ENCODE assay signal across 21 cellular contexts in the genomic region with DNA sequence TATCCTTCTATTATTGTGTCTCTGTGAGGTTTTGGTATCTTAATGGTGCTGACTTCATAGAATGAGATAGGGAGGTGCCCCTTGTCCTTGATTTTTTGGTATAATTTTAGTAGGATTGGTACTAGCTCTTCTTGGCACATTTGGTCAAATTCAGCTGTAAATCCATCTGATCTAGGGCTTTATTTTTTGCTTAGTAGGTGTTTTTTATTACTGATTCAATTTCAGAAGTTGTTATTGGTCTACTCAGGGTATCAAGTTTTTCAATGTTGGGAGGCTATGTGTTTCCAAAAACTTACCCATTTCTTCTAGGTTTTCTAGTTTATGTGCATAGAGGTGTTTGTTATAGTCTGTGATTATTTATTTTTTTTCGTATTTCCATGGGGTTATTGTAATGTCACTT.
A peak's percentile ranks its signal among the peaks of the same experiment; 100 is the strongest.
DNase-seq lines count a peak whose midpoint lies in the region; ATAC-seq, FAIRE-seq and TF ChIP-seq lines count a peak whose summit lies in the region.
"Had no signal": no experiment of that assay in that cellular context is flagged by ENCODE, and none has a peak within 500 bp of the region (broad histone marks: within the 10 kb centered on the region; RNA-seq: fewer than 3 reads in every experiment).

No MANE protein-coding gene starts in this region.

- H3K4me3 ChIP-seq in HepG2 (replicated peaks in 1 of 3; ENCODE audit: insufficient read depth in 1 of 3, low read depth in 2 of 3, low read length in 3 of 3) (no peak overlapping the region), right lobe of liver (no peak overlapping the region), astrocyte (ENCODE audit: insufficient read depth, low read depth, low read length) (no peak overlapping the region)
- H3K4me3 ChIP-seq: BLaER1 had no signal

- no peaks in the 10 kb centered on the region for H3K9me3 Mint-ChIP-seq in astrocyte (ENCODE audit: unreplicated experiment)
- H3K9me3 Mint-ChIP-seq in activated naive CD4-positive, alpha-beta T cell treated with anti-CD3 and anti-CD28 coated beads, Interleukin-2, amount 50 U/mL, for 72 hours: no peaks in the 10 kb centered on the region
- H3K9me3 Mint-ChIP-seq: CD4-positive, alpha-beta memory T cell; CD4-positive, CD25-positive, alpha-beta regulatory T cell; CD8-positive, alpha-beta memory T cell had no signal

- 21% methylated on average over 1 of the region's 1 CpG for WGBS in HepG2 (ENCODE audit: low lambda C conversion rate)
- WGBS in right lobe of liver (ENCODE audit: insufficient coverage, low coverage, low lambda C conversion rate, missing lambda C conversion rate): 43% methylated on average over 1 of the region's 1 CpG

- H3K9me3 ChIP-seq in HepG2 (ENCODE audit: low read length): no peaks in the 10 kb centered on the region
- H3K9me3 ChIP-seq in right lobe of liver: no peaks in the 10 kb centered on the region
- no peaks in the 10 kb centered on the region for H3K9me3 ChIP-seq in astrocyte (ENCODE audit: insufficient read depth, low read depth, low read length)
- H3K9me3 ChIP-seq: BE2C, BLaER1 had no signal

- H3K27me3 ChIP-seq in HepG2 (ENCODE audit: control insufficient read depth in 1 of 2, insufficient read depth in 2 of 2, low read length in 2 of 2): no peaks in the 10 kb centered on the region
- no peaks in the 10 kb centered on the region for H3K27me3 ChIP-seq in right lobe of liver
- no peaks in the 10 kb centered on the region for H3K27me3 ChIP-seq in astrocyte (ENCODE audit: insufficient read depth, low read length)
- H3K27me3 ChIP-seq: BE2C had no signal

- H3K4me1 ChIP-seq in HepG2 (ENCODE audit: insufficient read depth, low read length) (no peaks in the 10 kb centered on the region), right lobe of liver (no peaks in the 10 kb centered on the region), astrocyte (ENCODE audit: insufficient read depth, low read length) (no peaks in the 10 kb centered on the region)
- H3K4me1 ChIP-seq: BE2C had no signal

- H3K4me3 Mint-ChIP-seq in astrocyte (ENCODE audit: unreplicated experiment): no peak overlapping the region
- H3K4me3 Mint-ChIP-seq: CD14-positive monocyte; CD4-positive, alpha-beta memory T cell; CD4-positive, CD25-positive, alpha-beta regulatory T cell; CD8-positive, alpha-beta memory T cell had no signal

- H3K27ac Mint-ChIP-seq in astrocyte (ENCODE audit: unreplicated experiment): no peak overlapping the region
- H3K27ac Mint-ChIP-seq in activated naive CD4-positive, alpha-beta T cell treated with anti-CD3 and anti-CD28 coated beads, Interleukin-2, amount 50 U/mL, for 72 hours: no peak overlapping the region
- H3K27ac Mint-ChIP-seq: CD4-positive, alpha-beta memory T cell; CD8-positive, alpha-beta memory T cell had no signal

- H3K36me3 ChIP-seq in HepG2 (replicated peaks in 1 of 2; ENCODE audit: control insufficient read depth in 1 of 2, insufficient read depth in 2 of 2, low read length in 2 of 2) (no peaks in the 10 kb centered on the region), right lobe of liver (no peaks in the 10 kb centered on the region), astrocyte (ENCODE audit: insufficient read depth, low read length) (no peaks in the 10 kb centered on the region)
- H3K36me3 ChIP-seq: BE2C, BLaER1 had no signal

- CTCF ChIA-PET in HepG2 (lab: Yijun Ruan, JAX; ENCODE audit: low intra/inter-chr PET ratio, low total read pairs): no interaction called here

- no peak for TF ChIP-seq RAD21 in HepG2 (CRISPR knock-in tag; IDR thresholded peaks at IDR 0.05)

- H3K9ac ChIP-seq in HepG2 (ENCODE audit: insufficient read depth, low read depth, low read length): no peak overlapping the region
- no peak overlapping the region for H3K9ac ChIP-seq in astrocyte (ENCODE audit: low read length)
- H3K9ac ChIP-seq: BLaER1 had no signal

- H3K27me3 Mint-ChIP-seq in astrocyte (ENCODE audit: low read depth, unreplicated experiment): no peaks in the 10 kb centered on the region
- H3K27me3 Mint-ChIP-seq: CD4-positive, alpha-beta memory T cell; CD4-positive, CD25-positive, alpha-beta regulatory T cell; CD8-positive, alpha-beta memory T cell had no signal

- H2AFZ ChIP-seq in HepG2 (ENCODE audit: low read length): no peak overlapping the region
- no peak overlapping the region for H2AFZ ChIP-seq in astrocyte (ENCODE audit: low read depth, low read length)

- DNase-seq in HepG2 (ENCODE audit: low spot score) (no peak), right lobe of liver (no peak), GM18507 (ENCODE audit: extremely low spot score, insufficient read length, low read depth) (no peak), astrocyte (ENCODE audit: low read depth) (no peak), GM13977 (ENCODE audit: low spot score) (no peak)
- no peak for DNase-seq in activated naive CD4-positive, alpha-beta T cell treated with anti-CD3 and anti-CD28 coated beads, Interleukin-2, amount 50 U/mL, for 72 hours (ENCODE audit: low spot score in 2 of 2)
- no peak for DNase-seq in stimulated activated naive CD4-positive, alpha-beta T cell treated with Interleukin-2 at 50 U/mL for 16 hours (lab: John Stamatoyannopoulos, UW)
- DNase-seq: ACHN; BE2C; C1 segment of cervical spinal cord; CD4-positive, alpha-beta memory T cell; CD4-positive, CD25-positive, alpha-beta regulatory T cell; CD8-positive, alpha-beta memory T cell; COR-L47; DMS79 treated with DMSO at 0.1 percent for 48 hours had no signal

- peaks cover 3% of the 10 kb centered on the region for H3K4me1 Mint-ChIP-seq in astrocyte (ENCODE audit: low read depth, unreplicated experiment)

- in situ Hi-C loops in HepG2 (cut with HindIII; ENCODE audit: extremely low pct_ligation_motif_present, low pct_unique_long_range_greater_than_20kb) (no loop called here), GM13977 (cut with MboI; ENCODE audit: low pct_unique_long_range_greater_than_20kb, low sequenced_read_pairs, unreplicated experiment) (no loop called here)

- TF ChIP-seq EP300 in HepG2 (IDR thresholded peaks at IDR 0.05; ENCODE audit: low read depth in 2 of 2, low read length in 2 of 2) (no peak), HepG2 (CRISPR knock-in tag; IDR thresholded peaks at IDR 0.05; ENCODE audit: borderline replicate concordance) (no peak)

- TF ChIP-seq CTCF in HepG2 (CRISPR knock-in tag; IDR thresholded peaks at IDR 0.05) (no peak), right lobe of liver (IDR thresholded peaks at IDR 0.05) (no peak), astrocyte (IDR thresholded peaks at IDR 0.05; ENCODE audit: insufficient read depth, low read depth, low read length) (no peak), GM13977 (IDR thresholded peaks at IDR 0.05; ENCODE audit: extremely low read depth, insufficient read depth, missing control alignments) (no peak)

- FAIRE-seq in HepG2 (lab: Jason Lieb, UNC) (no peak), GM18507 (lab: Jason Lieb, UNC) (peak; percentile 72), astrocyte (lab: Jason Lieb, UNC) (peak; percentile 94), colon (lab: Jason Lieb, UNC) (peak; percentile 58)
- FAIRE-seq: G401.6, GM12891 had no signal

- intact Hi-C loops in HepG2 (cut with micrococcal nuclease; ENCODE audit: unreplicated experiment) (no loop called here), right lobe of liver (cut with DNase I) (no loop called here)

- BruUV-seq in HepG2 (replicated peaks; lab: Mats Ljungman, UMichigan): no TSS peak

- H3K27ac ChIP-seq in HepG2 (ENCODE audit: extremely low read length, insufficient read depth, low read length): no peak overlapping the region
- no peak overlapping the region for H3K27ac ChIP-seq in right lobe of liver
- H3K27ac ChIP-seq in astrocyte (ENCODE audit: low read depth, low read length): no peak overlapping the region
- H3K27ac ChIP-seq: 22Rv1, BLaER1 had no signal

- H3K79me2 ChIP-seq in HepG2 (ENCODE audit: insufficient read depth, low read length) (no peaks in the 10 kb centered on the region), astrocyte (ENCODE audit: insufficient read depth, low read length) (no peaks in the 10 kb centered on the region)

- H4K20me1 ChIP-seq in HepG2 (ENCODE audit: insufficient read depth, low read length) (no peaks in the 10 kb centered on the region), astrocyte (ENCODE audit: insufficient read depth, low read length) (no peaks in the 10 kb centered on the region)
- H4K20me1 ChIP-seq: BLaER1 had no signal

- H3K4me2 ChIP-seq in HepG2 (ENCODE audit: low read depth, low read length) (no peak overlapping the region), astrocyte (ENCODE audit: low read length) (no peak overlapping the region)
- H3K4me2 ChIP-seq: BLaER1 had no signal

- no peak for ATAC-seq in HepG2
- no peak for ATAC-seq in right lobe of liver
- ATAC-seq in activated naive CD4-positive, alpha-beta T cell treated with anti-CD3 and anti-CD28 coated beads, Interleukin-2, amount 50 U/mL, for 72 hours: no peak

- TF ChIP-seq POLR2A in HepG2 (IDR thresholded peaks at IDR 0.05; ENCODE audit: insufficient read depth in 1 of 2, low read depth in 2 of 2, low read length in 2 of 2): no peak
- TF ChIP-seq POLR2A in right lobe of liver (IDR thresholded peaks at IDR 0.05): no peak

- no peaks in the 10 kb centered on the region for H3K36me3 Mint-ChIP-seq in astrocyte (ENCODE audit: low read depth, unreplicated experiment)
- peaks cover 0 to 6% of the 10 kb centered on the region in 2 donors for H3K36me3 Mint-ChIP-seq in activated naive CD4-positive, alpha-beta T cell treated with anti-CD3 and anti-CD28 coated beads, Interleukin-2, amount 50 U/mL, for 72 hours
- H3K36me3 Mint-ChIP-seq: CD4-positive, CD25-positive, alpha-beta regulatory T cell had no signal

- POLR2A ChIA-PET in HepG2 (lab: Yijun Ruan, JAX): no interaction called here

TF ChIP-seq in HepG2, 621 proteins besides CTCF, POLR2A, EP300 and RAD21 (continues in another document):
- TF ChIP-seq HOXA9 (CRISPR knock-in tag; IDR thresholded peaks at IDR 0.05; ENCODE audit: borderline replicate concordance): no peak
- TF ChIP-seq CHD4 (IDR thresholded peaks at IDR 0.05; ENCODE audit: borderline replicate concordance, low read length): no peak
- no peak for TF ChIP-seq DR1 (CRISPR knock-in tag; IDR thresholded peaks at IDR 0.05)
- TF ChIP-seq, protein P1, sequence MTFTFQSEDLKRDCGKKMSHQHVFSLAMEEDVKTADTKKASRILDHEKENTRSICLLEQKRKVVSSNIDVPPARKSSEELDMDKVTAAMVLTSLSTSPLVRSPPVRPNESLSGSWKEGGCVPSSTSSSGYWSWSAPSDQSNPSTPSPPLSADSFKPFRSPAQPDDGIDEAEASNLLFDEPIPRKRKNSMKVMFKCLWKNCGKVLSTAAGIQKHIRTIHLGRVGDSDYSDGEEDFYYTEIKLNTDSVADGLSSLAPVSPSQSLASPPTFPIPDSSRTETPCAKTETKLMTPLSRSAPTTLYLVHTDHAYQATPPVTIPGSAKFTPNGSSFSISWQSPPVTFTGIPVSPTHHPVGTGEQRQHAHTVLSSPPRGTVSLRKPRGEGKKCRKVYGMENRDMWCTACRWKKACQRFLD (CRISPR knock-in tag; IDR thresholded peaks at IDR 0.05; ENCODE audit: borderline replicate concordance): no peak
- TF ChIP-seq ZNF557 (CRISPR knock-in tag; IDR thresholded peaks at IDR 0.05): no peak
